Comparison of ENCODE assay signal across 22 cellular contexts in genomic region chr14:75859746-75860145, GRCh38.
"Had no signal": no experiment of that assay in that cellular context is flagged by ENCODE, and none has a peak within 500 bp of the region (broad histone marks: within the 10 kb centered on the region; RNA-seq: fewer than 3 reads in every experiment).

No MANE protein-coding gene starts in this region.

- H3K4me1 ChIP-seq: testis had no signal

- H3K4me3 Mint-ChIP-seq: activated CD4-positive, alpha-beta T cell treated with anti-CD3 and anti-CD28 coated beads, Interleukin-2, amount 10 ng/mL, durations not matched to agents 24 days and 14 days; activated CD8-positive, alpha-beta T cell treated with anti-CD3 and anti-CD28 coated beads for 36 hours; activated naive CD4-positive, alpha-beta T cell treated with anti-CD3 and anti-CD28 coated beads for 36 hours; activated T-cell treated with anti-CD3 and anti-CD28 coated beads, Interleukin-2, amount 50 U/mL, for 24 hours; effector memory CD8-positive, alpha-beta T cell; neural crest cell; stimulated activated naive CD8-positive, alpha-beta T cell treated with anti-CD3 and anti-CD28 coated beads, Interleukin-15, amount 100 ng/mL, for 72 hours; type B pancreatic cell had no signal

- H3K36me3 ChIP-seq: esophagus squamous epithelium had no signal

- H3K27me3 ChIP-seq: esophagus squamous epithelium, testis had no signal

- H3K27ac Mint-ChIP-seq: activated CD4-positive, alpha-beta T cell treated with anti-CD3 and anti-CD28 coated beads, Interleukin-2, amount 10 ng/mL, durations not matched to agents 24 days and 14 days; activated CD8-positive, alpha-beta T cell treated with anti-CD3 and anti-CD28 coated beads for 36 hours; activated naive CD4-positive, alpha-beta T cell treated with anti-CD3 and anti-CD28 coated beads for 36 hours; activated T-cell treated with anti-CD3 and anti-CD28 coated beads, Interleukin-2, amount 50 U/mL, for 24 hours; effector memory CD8-positive, alpha-beta T cell; stimulated activated naive CD8-positive, alpha-beta T cell treated with anti-CD3 and anti-CD28 coated beads, Interleukin-15, amount 100 ng/mL, for 72 hours; type B pancreatic cell had no signal

- H3K4me3 ChIP-seq: esophagus squamous epithelium, skin epidermis, testis had no signal

- H3K27ac ChIP-seq: esophagus squamous epithelium, testis had no signal

- H3K27me3 Mint-ChIP-seq: activated CD4-positive, alpha-beta T cell treated with anti-CD3 and anti-CD28 coated beads, Interleukin-2, amount 10 ng/mL, durations not matched to agents 24 days and 14 days; activated CD8-positive, alpha-beta T cell treated with anti-CD3 and anti-CD28 coated beads for 36 hours; activated T-cell treated with anti-CD3 and anti-CD28 coated beads, Interleukin-2, amount 50 U/mL, for 24 hours; effector memory CD8-positive, alpha-beta T cell; stimulated activated naive CD8-positive, alpha-beta T cell treated with anti-CD3 and anti-CD28 coated beads, Interleukin-15, amount 100 ng/mL, for 72 hours; type B pancreatic cell had no signal

- H3K9me3 Mint-ChIP-seq: activated CD4-positive, alpha-beta T cell treated with anti-CD3 and anti-CD28 coated beads, Interleukin-2, amount 10 ng/mL, durations not matched to agents 24 days and 14 days; activated CD8-positive, alpha-beta T cell treated with anti-CD3 and anti-CD28 coated beads for 36 hours; activated naive CD4-positive, alpha-beta T cell treated with anti-CD3 and anti-CD28 coated beads for 36 hours; activated T-cell treated with anti-CD3 and anti-CD28 coated beads, Interleukin-2, amount 50 U/mL, for 24 hours; effector memory CD8-positive, alpha-beta T cell; neural crest cell; stimulated activated naive CD8-positive, alpha-beta T cell treated with anti-CD3 and anti-CD28 coated beads, Interleukin-15, amount 100 ng/mL, for 72 hours; type B pancreatic cell had no signal

- DNase-seq: activated CD4-positive, alpha-beta T cell treated with anti-CD3 and anti-CD28 coated beads, Interleukin-2, amount 10 ng/mL, durations not matched to agents 24 days and 14 days; activated CD4-positive, CD25-positive, alpha-beta regulatory T cell; activated CD8-positive, alpha-beta T cell treated with anti-CD3 and anti-CD28 coated beads for 36 hours; activated naive CD4-positive, alpha-beta T cell treated with anti-CD3 and anti-CD28 coated beads for 36 hours; activated T-cell treated with anti-CD3 and anti-CD28 coated beads, Interleukin-2, amount 50 U/mL, for 24 hours; dermis blood vessel endothelial cell; effector memory CD8-positive, alpha-beta T cell; esophagus squamous epithelium; foreskin melanocyte; kidney; right cardiac atrium; stimulated activated CD4-positive, alpha-beta T cell treated with anti-CD3 and anti-CD28 coated beads, Interleukin-15, amount 100 ng/mL, for 24 hours; stimulated activated CD4-positive, alpha-beta T cell treated with anti-CD3 and anti-CD28 coated beads, Interleukin-2, amount 100 ng/mL, for 48 hours; stimulated activated naive CD8-positive, alpha-beta T cell treated with anti-CD3 and anti-CD28 coated beads, Interleukin-15, amount 100 ng/mL, for 72 hours; T-helper 1 cell; T-helper 9 cell; testis had no signal

- H3K9me3 ChIP-seq: esophagus squamous epithelium, testis had no signal

- ATAC-seq: activated CD8-positive, alpha-beta T cell treated with anti-CD3 and anti-CD28 coated beads for 36 hours; effector memory CD8-positive, alpha-beta T cell; left lobe of liver; stimulated activated naive CD8-positive, alpha-beta T cell treated with anti-CD3 and anti-CD28 coated beads, Interleukin-15, amount 100 ng/mL, for 72 hours had no signal

- FAIRE-seq: bronchial epithelial cell, kidney had no signal
